In genomic region chr1:13731897-13732296, GRCh38 we compare ENCODE assay signal across 16 cellular contexts. TPM values are rescaled to one million over a fixed set of nuclear protein-coding genes. Genes with fewer than 3 reads are reported as not detected.
DNase-seq lines count a peak whose midpoint lies in the region; ATAC-seq, FAIRE-seq and TF ChIP-seq lines count a peak whose summit lies in the region.
"Had no signal": no experiment of that assay in that cellular context is flagged by ENCODE, and none has a peak within 500 bp of the region (broad histone marks: within the 10 kb centered on the region; RNA-seq: fewer than 3 reads in every experiment).

No MANE protein-coding gene starts in this region.

- TF ChIP-seq CTCF in CD4-positive, alpha-beta T cell (IDR thresholded peaks at IDR 0.05) = no peak
- TF ChIP-seq CTCF in pancreas (IDR thresholded peaks at IDR 0.05) (no peak), gastrocnemius medialis (IDR thresholded peaks at IDR 0.05 in 4 of 5, conservative IDR thresholded peaks at IDR 0.05 in 1 of 5) (no peak), lower lobe of right lung (IDR thresholded peaks at IDR 0.05) (no peak)

- peaks cover 85% of the 10 kb centered on the region for H3K4me1 Mint-ChIP-seq in CD4-positive, alpha-beta T cell (ENCODE audit: low read depth)
- peaks cover 67% of the 10 kb centered on the region for H3K4me1 Mint-ChIP-seq in activated CD4-positive, alpha-beta memory T cell treated with anti-CD3 and anti-CD28 coated beads, Interleukin-2, amount 10 ng/mL, durations not matched to agents 7 days and 5 days
- H3K4me1 Mint-ChIP-seq in naive thymus-derived CD4-positive, alpha-beta T cell = peaks cover 43 to 92% (median 82%) of the 10 kb centered on the region in 7 donors

- no peaks in the 10 kb centered on the region for H3K27me3 Mint-ChIP-seq in CD4-positive, alpha-beta T cell
- H3K27me3 Mint-ChIP-seq in activated CD4-positive, alpha-beta memory T cell treated with anti-CD3 and anti-CD28 coated beads, Interleukin-2, amount 10 ng/mL, durations not matched to agents 7 days and 5 days = no peaks in the 10 kb centered on the region
- no peaks in the 10 kb centered on the region for H3K27me3 Mint-ChIP-seq in naive thymus-derived CD4-positive, alpha-beta T cell

- H3K4me1 ChIP-seq in naive thymus-derived CD4-positive, alpha-beta T cell (ENCODE audit: control insufficient read depth in 2 of 2, insufficient read depth in 2 of 2, low read length in 2 of 2) = peaks cover 47 to 55% of the 10 kb centered on the region in 2 donors
- H3K4me1 ChIP-seq in pancreas = no peaks in the 10 kb centered on the region
- peaks cover 17 to 29% of the 10 kb centered on the region in 2 donors for H3K4me1 ChIP-seq in gastrocnemius medialis
- peaks cover 6% of the 10 kb centered on the region for H3K4me1 ChIP-seq in lower lobe of right lung
- H3K4me1 ChIP-seq: prostate gland had no signal

- peaks cover 20% of the 10 kb centered on the region for H3K36me3 Mint-ChIP-seq in CD4-positive, alpha-beta T cell (ENCODE audit: low read depth)
- peaks cover 6% of the 10 kb centered on the region for H3K36me3 Mint-ChIP-seq in activated CD4-positive, alpha-beta memory T cell treated with anti-CD3 and anti-CD28 coated beads, Interleukin-2, amount 10 ng/mL, durations not matched to agents 7 days and 5 days (ENCODE audit: low read depth)
- peaks cover 0 to 10% (median 0%) of the 10 kb centered on the region in 5 donors for H3K36me3 Mint-ChIP-seq in naive thymus-derived CD4-positive, alpha-beta T cell

- H3K9me3 ChIP-seq in CD4-positive, alpha-beta T cell (ENCODE audit: control insufficient read depth, low read length) = no peaks in the 10 kb centered on the region
- H3K9me3 ChIP-seq in naive thymus-derived CD4-positive, alpha-beta T cell (ENCODE audit: control insufficient read depth in 2 of 3, low read length in 3 of 3) = no peaks in the 10 kb centered on the region
- H3K9me3 ChIP-seq in pancreas (no peaks in the 10 kb centered on the region), gastrocnemius medialis (no peaks in the 10 kb centered on the region), lower lobe of right lung (no peaks in the 10 kb centered on the region)
- H3K9me3 ChIP-seq: prostate gland had no signal

- TF ChIP-seq POLR2A in GM12891 (IDR thresholded peaks at IDR 0.05; ENCODE audit: low read depth, low read length) (no peak), gastrocnemius medialis (IDR thresholded peaks at IDR 0.05) (no peak)

- no peak for DNase-seq in CD4-positive, alpha-beta T cell
- no peak for DNase-seq in GM12891 (ENCODE audit: insufficient read length, low spot score)
- no peak for DNase-seq in activated CD4-positive, alpha-beta memory T cell treated with anti-CD3 and anti-CD28 coated beads, Interleukin-2, amount 10 ng/mL, durations not matched to agents 7 days and 5 days
- no peak for DNase-seq in naive thymus-derived CD4-positive, alpha-beta T cell
- no peak for DNase-seq in pancreas
- no peak for DNase-seq in KBM-7
- DNase-seq in gastrocnemius medialis = no peak
- no peak for DNase-seq in lower lobe of right lung
- DNase-seq: C1 segment of cervical spinal cord, caudate nucleus, glutamatergic neuron, GM23248, islet precursor cell, NCI-H1694, NCI-H524 had no signal

- peak; percentile 69 for FAIRE-seq in GM12891 (lab: Jason Lieb, UNC)
- no peak for FAIRE-seq in pancreas (lab: Jason Lieb, UNC)

- in situ Hi-C loops in KBM-7 (cut with MboI; ENCODE audit: low pct_unique_long_range_greater_than_20kb, low sequenced_read_pairs) = no loop called here
- in situ Hi-C loops in gastrocnemius medialis (cut with MboI; ENCODE audit: low sequenced_read_pairs in 4 of 4) = no loop called here

- H3K27ac ChIP-seq in CD4-positive, alpha-beta T cell (ENCODE audit: low read depth, low read length) = peak overlapping the region; percentile 87
- H3K27ac ChIP-seq in naive thymus-derived CD4-positive, alpha-beta T cell (ENCODE audit: low read depth, low read length) = peak overlapping the region; percentile 81
- H3K27ac ChIP-seq in pancreas (no peak overlapping the region), gastrocnemius medialis (peak overlapping the region in 1 of 4 donors; percentile 32), lower lobe of right lung (no peak overlapping the region)
- H3K27ac ChIP-seq: GM23248, prostate gland had no signal

- H3K27me3 ChIP-seq in CD4-positive, alpha-beta T cell (ENCODE audit: control insufficient read depth, insufficient read depth, low read length) = no peaks in the 10 kb centered on the region
- H3K27me3 ChIP-seq in naive thymus-derived CD4-positive, alpha-beta T cell (ENCODE audit: control insufficient read depth in 2 of 2, insufficient read depth in 2 of 2, low read length in 2 of 2) = no peaks in the 10 kb centered on the region
- H3K27me3 ChIP-seq in pancreas (no peaks in the 10 kb centered on the region), gastrocnemius medialis (no peaks in the 10 kb centered on the region), lower lobe of right lung (ENCODE audit: low read depth) (no peaks in the 10 kb centered on the region)

- WGBS in pancreas, 2 donors = 92 to 95% methylated on average over 5 of the region's 5 CpGs

- H3K36me3 ChIP-seq in naive thymus-derived CD4-positive, alpha-beta T cell (ENCODE audit: control insufficient read depth in 2 of 3, insufficient read depth in 3 of 3, low read length in 3 of 3) = no peaks in the 10 kb centered on the region
- H3K36me3 ChIP-seq in pancreas = no peaks in the 10 kb centered on the region
- H3K36me3 ChIP-seq in gastrocnemius medialis = no peaks in the 10 kb centered on the region
- no peaks in the 10 kb centered on the region for H3K36me3 ChIP-seq in lower lobe of right lung
- H3K36me3 ChIP-seq: prostate gland had no signal

- H3K4me3 ChIP-seq in naive thymus-derived CD4-positive, alpha-beta T cell (ENCODE audit: low read length) = no peak overlapping the region
- H3K4me3 ChIP-seq in pancreas (no peak overlapping the region), gastrocnemius medialis (no peak overlapping the region), lower lobe of right lung (no peak overlapping the region)
- H3K4me3 ChIP-seq: GM23248, prostate gland had no signal

- no peak for ATAC-seq in CD4-positive, alpha-beta T cell (ENCODE audit: poor library complexity)
- ATAC-seq in naive thymus-derived CD4-positive, alpha-beta T cell = no peak
- ATAC-seq in pancreas = no peak
- no peak for ATAC-seq in gastrocnemius medialis
- no peak for ATAC-seq in lower lobe of right lung

- POLR2A ChIA-PET in CD4-positive, alpha-beta T cell (lab: Charles Lee) = interaction anchor here (0.7 to 10.5 kb wide), 7 partner anchors 9 to 31 kb away, joined by 3 to 171 read pairs (median 6); no protein-coding TSS in a partner anchor
- POLR2A ChIA-PET in activated CD4-positive, alpha-beta memory T cell treated with anti-CD3 and anti-CD28 coated beads, Interleukin-2, amount 10 ng/mL, durations not matched to agents 7 days and 5 days (lab: Charles Lee) = interaction anchor here (3.6 to 10.1 kb wide), 4 partner anchors 15 to 30 kb away, joined by 19 to 177 read pairs (median 40); no protein-coding TSS in a partner anchor
- POLR2A ChIA-PET in naive thymus-derived CD4-positive, alpha-beta T cell (lab: Charles Lee) = interaction anchor here (0.7 to 14.2 kb wide), 11 partner anchors 12 to 52 kb away, joined by 3 to 206 read pairs (median 7); partner anchors contain the start of gene PRDM2

- peak overlapping the region; percentile 84 for H3K4me3 Mint-ChIP-seq in CD4-positive, alpha-beta T cell
- peak overlapping the region; percentile 77 for H3K4me3 Mint-ChIP-seq in activated CD4-positive, alpha-beta memory T cell treated with anti-CD3 and anti-CD28 coated beads, Interleukin-2, amount 10 ng/mL, durations not matched to agents 7 days and 5 days
- H3K4me3 Mint-ChIP-seq in naive thymus-derived CD4-positive, alpha-beta T cell = peak overlapping the region; percentile 35 to 91 (median 82)

- intact Hi-C loops in CD4-positive, alpha-beta T cell (cut with DNase I, micrococcal nuclease) = loop anchor here (1.0 to 10.0 kb wide), 3 partner anchors 17 to 53 kb away; no protein-coding TSS in a partner anchor
- intact Hi-C loops in naive thymus-derived CD4-positive, alpha-beta T cell (cut with micrococcal nuclease) = loop anchor here (1.0 to 5.0 kb wide), 6 partner anchors 9 to 77 kb away; partner anchors contain the start of gene PRDM2 (in 1 of the 2)
- intact Hi-C loops in pancreas (cut with DNase I) = no loop called here
- intact Hi-C loops in gastrocnemius medialis (cut with DNase I; ENCODE audit: low total_unique reads) = no loop called here
- intact Hi-C loops in lower lobe of right lung (cut with DNase I) = no loop called here

- no peaks in the 10 kb centered on the region for H3K9me3 Mint-ChIP-seq in CD4-positive, alpha-beta T cell
- no peaks in the 10 kb centered on the region for H3K9me3 Mint-ChIP-seq in activated CD4-positive, alpha-beta memory T cell treated with anti-CD3 and anti-CD28 coated beads, Interleukin-2, amount 10 ng/mL, durations not matched to agents 7 days and 5 days
- no peaks in the 10 kb centered on the region for H3K9me3 Mint-ChIP-seq in naive thymus-derived CD4-positive, alpha-beta T cell

- CTCF ChIA-PET in CD4-positive, alpha-beta T cell (lab: Charles Lee) = interaction anchor here (1.5 kb wide), 2 partner anchors 17 to 31 kb away, joined by 4 to 7 read pairs; no protein-coding TSS in a partner anchor
- CTCF ChIA-PET in activated CD4-positive, alpha-beta memory T cell treated with anti-CD3 and anti-CD28 coated beads, Interleukin-2, amount 10 ng/mL, durations not matched to agents 7 days and 5 days (lab: Charles Lee) = interaction anchor here (0.6 to 7.0 kb wide), 4 partner anchors 16 to 67 kb away, joined by 3 to 47 read pairs (median 4); no protein-coding TSS in a partner anchor
- CTCF ChIA-PET in naive thymus-derived CD4-positive, alpha-beta T cell (lab: Charles Lee) = interaction anchor here (0.7 to 1.4 kb wide), 4 partner anchors 16 to 48 kb away, joined by 3 to 5 read pairs (median 4); no protein-coding TSS in a partner anchor

- peak overlapping the region; percentile 98 for H3K27ac Mint-ChIP-seq in CD4-positive, alpha-beta T cell
- peak overlapping the region; percentile 99 for H3K27ac Mint-ChIP-seq in activated CD4-positive, alpha-beta memory T cell treated with anti-CD3 and anti-CD28 coated beads, Interleukin-2, amount 10 ng/mL, durations not matched to agents 7 days and 5 days
- peak overlapping the region; percentile 96 to 100 (median 98) for H3K27ac Mint-ChIP-seq in naive thymus-derived CD4-positive, alpha-beta T cell

TF ChIP-seq in GM12891, 5 proteins besides CTCF, POLR2A, EP300 and RAD21 (continues in another document):
- TF ChIP-seq TAF1 (IDR thresholded peaks at IDR 0.05; ENCODE audit: low read depth, low read length) = no peak
- no peak for TF ChIP-seq POU2F2 (IDR thresholded peaks at IDR 0.05; ENCODE audit: low read depth, low read length)

RNA-seq across cellular contexts. Expression of gene PRDM2, which starts 31.9 kb away (rescaled TPM):
- 100 to 1,000 TPM; 136 to 140 TPM for total RNA-seq in CD4-positive, alpha-beta T cell
- polyA plus RNA-seq in GM12891 (2012; ENCODE audit: low read depth, missing spikeins) = 21.1 TPM
- total RNA-seq in activated CD4-positive, alpha-beta memory T cell treated with anti-CD3 and anti-CD28 coated beads, Interleukin-2, amount 10 ng/mL, durations not matched to agents 7 days and 5 days = 10 to 100 TPM; 56.3 to 58.4 TPM
- total RNA-seq in naive thymus-derived CD4-positive, alpha-beta T cell = 100 to 1,000 TPM in 4 of 5 experiments, 10 to 100 TPM in 1; 58.3 to 142 (median 127) TPM
- 10 to 100 TPM; 16.3 to 24.8 TPM for polyA plus RNA-seq in naive thymus-derived CD4-positive, alpha-beta T cell
- total RNA-seq in pancreas (10 to 100 TPM; 13.8 to 26.4 (median 15.7) TPM), gastrocnemius medialis (10 to 100 TPM; 24.1 to 38.3 (median 35.6) TPM), lower lobe of right lung (50.6 TPM)
- 10 to 100 TPM in 1 of 2 donors, 1 to 10 TPM in 1; 9.3 to 11.4 TPM for polyA plus RNA-seq in pancreas

Comparison
In these comparisons a context has a peak if more than half of its experiments do, and no peak if none do; other contexts are left out.
1. H3K27ac ChIP-seq: peak in CD4-positive, alpha-beta T cell (single experiment) and naive thymus-derived CD4-positive, alpha-beta T cell (single experiment); none in pancreas (0 of 4) and lower lobe of right lung (single experiment).
2. intact Hi-C loops: an anchor here in CD4-positive, alpha-beta T cell (1.0 to 10.0 kb wide) and naive thymus-derived CD4-positive, alpha-beta T cell (1.0 to 5.0 kb wide); none called in pancreas, gastrocnemius medialis and lower lobe of right lung.
3. Peak in every context shown above with its lines, with median percentiles within 50 percentile points of each other: H3K27ac Mint-ChIP-seq and H3K4me3 Mint-ChIP-seq.